In the genomic region with DNA sequence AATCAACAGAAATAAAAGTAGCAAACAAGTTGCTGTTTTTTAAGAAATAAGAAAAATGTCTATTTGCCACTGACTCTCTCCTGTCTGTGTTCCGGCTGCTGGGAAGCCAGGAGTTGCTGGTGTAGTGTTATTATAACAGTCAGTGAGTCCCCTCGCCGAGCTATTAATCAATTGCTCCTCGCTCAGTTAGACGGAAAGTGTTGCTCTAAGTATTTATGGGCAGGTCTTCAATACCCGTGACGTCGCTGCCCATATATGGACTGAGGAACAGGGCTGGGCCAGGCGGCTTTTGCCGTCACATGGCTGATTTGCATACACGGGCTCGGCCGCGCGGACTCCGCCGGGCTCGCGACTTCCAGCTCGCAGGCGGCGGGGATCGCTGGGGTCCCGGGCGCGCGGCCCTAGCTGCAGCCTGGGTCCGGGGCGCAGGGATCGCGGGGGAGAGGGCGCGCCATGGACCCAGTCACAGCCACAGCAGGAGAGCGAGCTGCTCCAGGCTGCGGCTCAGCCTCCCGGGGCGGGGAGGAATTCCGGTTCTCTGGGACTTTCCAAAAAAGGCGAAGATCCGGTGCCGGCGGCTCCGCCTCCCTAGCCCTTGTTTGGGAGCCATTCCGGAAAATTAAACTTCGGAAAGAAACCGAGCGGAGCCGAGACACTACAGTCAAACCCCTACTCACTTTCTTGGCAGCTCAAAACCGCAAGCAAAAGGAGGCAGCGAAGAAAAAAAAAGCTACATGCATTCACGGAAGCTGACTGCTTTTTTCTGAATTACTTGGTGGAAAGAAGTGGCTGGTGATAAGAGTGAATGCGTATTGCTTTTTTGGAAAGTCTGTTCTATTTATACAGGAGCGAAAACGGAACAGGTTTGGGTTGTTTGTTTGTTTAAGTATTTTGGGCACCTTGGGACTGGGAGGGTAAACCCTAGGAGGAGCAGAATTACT, we compare ENCODE assay signal across 1 cellular context.
TF ChIP-seq lines count a peak whose summit lies in the region.

A gene (minus strand): TSS at position 188 of the 941 bp plus-strand sequence. CDS start 337 bp downstream, outside the sequence.

TF ChIP-seq in K562, 482 proteins besides CTCF, POLR2A, EP300 and RAD21 (continued from another document and continues in another):
- TF ChIP-seq, protein P1, sequence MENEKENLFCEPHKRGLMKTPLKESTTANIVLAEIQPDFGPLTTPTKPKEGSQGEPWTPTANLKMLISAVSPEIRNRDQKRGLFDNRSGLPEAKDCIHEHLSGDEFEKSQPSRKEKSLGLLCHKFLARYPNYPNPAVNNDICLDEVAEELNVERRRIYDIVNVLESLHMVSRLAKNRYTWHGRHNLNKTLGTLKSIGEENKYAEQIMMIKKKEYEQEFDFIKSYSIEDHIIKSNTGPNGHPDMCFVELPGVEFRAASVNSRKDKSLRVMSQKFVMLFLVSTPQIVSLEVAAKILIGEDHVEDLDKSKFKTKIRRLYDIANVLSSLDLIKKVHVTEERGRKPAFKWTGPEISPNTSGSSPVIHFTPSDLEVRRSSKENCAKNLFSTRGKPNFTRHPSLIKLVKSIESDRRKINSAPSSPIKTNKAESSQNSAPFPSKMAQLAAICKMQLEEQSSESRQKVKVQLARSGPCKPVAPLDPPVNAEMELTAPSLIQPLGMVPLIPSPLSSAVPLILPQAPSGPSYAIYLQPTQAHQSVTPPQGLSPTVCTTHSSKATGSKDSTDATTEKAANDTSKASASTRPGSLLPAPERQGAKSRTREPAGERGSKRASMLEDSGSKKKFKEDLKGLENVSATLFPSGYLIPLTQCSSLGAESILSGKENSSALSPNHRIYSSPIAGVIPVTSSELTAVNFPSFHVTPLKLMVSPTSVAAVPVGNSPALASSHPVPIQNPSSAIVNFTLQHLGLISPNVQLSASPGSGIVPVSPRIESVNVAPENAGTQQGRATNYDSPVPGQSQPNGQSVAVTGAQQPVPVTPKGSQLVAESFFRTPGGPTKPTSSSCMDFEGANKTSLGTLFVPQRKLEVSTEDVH (IDR thresholded peaks at IDR 0.05; ENCODE audit: low read depth, partially characterized antibody) = no peak
- TF ChIP-seq SIRT6 (IDR thresholded peaks at IDR 0.05; ENCODE audit: low read depth, low read length) (no peak), PML (IDR thresholded peaks at IDR 0.05; ENCODE audit: low read length) (no peak; the same call in 1 of the 2 replicates), PPARD (CRISPR knock-in tag; IDR thresholded peaks at IDR 0.05) (no peak), ZNF24 (IDR thresholded peaks at IDR 0.05) (no peak), TCF3 (CRISPR knock-in tag; IDR thresholded peaks at IDR 0.05) (no peak; the same call in 1 of the 2 replicates), FOXJ3 (CRISPR knock-in tag; IDR thresholded peaks at IDR 0.05) (no peak), GATA2 (CRISPR knock-in tag; IDR thresholded peaks at IDR 0.05) (no peak), BHLHE40 (IDR thresholded peaks at IDR 0.05; ENCODE audit: low read length) (peak; percentile 58), ZKSCAN3 (CRISPR knock-in tag; IDR thresholded peaks at IDR 0.05) (no peak), PCBP1 (IDR thresholded peaks at IDR 0.05; ENCODE audit: low read depth, low read length, poor library complexity, severe bottlenecking) (no peak), GABPB1 (CRISPR knock-in tag; IDR thresholded peaks at IDR 0.05) (no peak), CXXC5 (CRISPR knock-in tag; IDR thresholded peaks at IDR 0.05) (peak; percentile 58), POLR2H (tag; IDR thresholded peaks at IDR 0.05; ENCODE audit: low read depth) (no peak), RB1 (IDR thresholded peaks at IDR 0.05; ENCODE audit: low read depth) (peak; percentile 83), ZFX (CRISPR knock-in tag; IDR thresholded peaks at IDR 0.05) (no peak), SREBF1 (IDR thresholded peaks at IDR 0.05; ENCODE audit: borderline replicate concordance, low read depth, low read length) (no peak), SMAD3 (CRISPR knock-in tag; conservative IDR thresholded peaks at IDR 0.05) (no peak), CEBPG (CRISPR knock-in tag; IDR thresholded peaks at IDR 0.05) (no peak), CEBPG (tag; conservative IDR thresholded peaks at IDR 0.05 in 1 of 2, IDR thresholded peaks at IDR 0.05 in 1 of 2) (no peak), ADNP (tag; IDR thresholded peaks at IDR 0.05) (no peak), ZNF696 (CRISPR knock-in tag; conservative IDR thresholded peaks at IDR 0.05) (no peak), SREBF2 (CRISPR knock-in tag; IDR thresholded peaks at IDR 0.05) (no peak), ZBED1 (IDR thresholded peaks at IDR 0.05) (no peak), ZNF778 (CRISPR knock-in tag; IDR thresholded peaks at IDR 0.05) (no peak), ZNF76 (CRISPR knock-in tag; IDR thresholded peaks at IDR 0.05; ENCODE audit: borderline replicate concordance) (no peak), SETDB1 (IDR thresholded peaks at IDR 0.05; ENCODE audit: low read length) (no peak), MAFG (tag; conservative IDR thresholded peaks at IDR 0.05) (no peak), KHSRP (IDR thresholded peaks at IDR 0.05) (no peak), ZNF436 (CRISPR knock-in tag; IDR thresholded peaks at IDR 0.05) (no peak)
- TF ChIP-seq, protein P2, sequence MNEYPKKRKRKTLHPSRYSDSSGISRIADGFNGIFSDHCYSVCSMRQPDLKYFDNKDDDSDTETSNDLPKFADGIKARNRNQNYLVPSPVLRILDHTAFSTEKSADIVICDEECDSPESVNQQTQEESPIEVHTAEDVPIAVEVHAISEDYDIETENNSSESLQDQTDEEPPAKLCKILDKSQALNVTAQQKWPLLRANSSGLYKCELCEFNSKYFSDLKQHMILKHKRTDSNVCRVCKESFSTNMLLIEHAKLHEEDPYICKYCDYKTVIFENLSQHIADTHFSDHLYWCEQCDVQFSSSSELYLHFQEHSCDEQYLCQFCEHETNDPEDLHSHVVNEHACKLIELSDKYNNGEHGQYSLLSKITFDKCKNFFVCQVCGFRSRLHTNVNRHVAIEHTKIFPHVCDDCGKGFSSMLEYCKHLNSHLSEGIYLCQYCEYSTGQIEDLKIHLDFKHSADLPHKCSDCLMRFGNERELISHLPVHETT (CRISPR knock-in tag; conservative IDR thresholded peaks at IDR 0.05 in 1 of 2, IDR thresholded peaks at IDR 0.05 in 1 of 2) = no peak
- TF ChIP-seq, protein P3, sequence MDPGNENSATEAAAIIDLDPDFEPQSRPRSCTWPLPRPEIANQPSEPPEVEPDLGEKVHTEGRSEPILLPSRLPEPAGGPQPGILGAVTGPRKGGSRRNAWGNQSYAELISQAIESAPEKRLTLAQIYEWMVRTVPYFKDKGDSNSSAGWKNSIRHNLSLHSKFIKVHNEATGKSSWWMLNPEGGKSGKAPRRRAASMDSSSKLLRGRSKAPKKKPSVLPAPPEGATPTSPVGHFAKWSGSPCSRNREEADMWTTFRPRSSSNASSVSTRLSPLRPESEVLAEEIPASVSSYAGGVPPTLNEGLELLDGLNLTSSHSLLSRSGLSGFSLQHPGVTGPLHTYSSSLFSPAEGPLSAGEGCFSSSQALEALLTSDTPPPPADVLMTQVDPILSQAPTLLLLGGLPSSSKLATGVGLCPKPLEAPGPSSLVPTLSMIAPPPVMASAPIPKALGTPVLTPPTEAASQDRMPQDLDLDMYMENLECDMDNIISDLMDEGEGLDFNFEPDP (CRISPR knock-in tag; IDR thresholded peaks at IDR 0.05) = no peak
- TF ChIP-seq, protein P4, sequence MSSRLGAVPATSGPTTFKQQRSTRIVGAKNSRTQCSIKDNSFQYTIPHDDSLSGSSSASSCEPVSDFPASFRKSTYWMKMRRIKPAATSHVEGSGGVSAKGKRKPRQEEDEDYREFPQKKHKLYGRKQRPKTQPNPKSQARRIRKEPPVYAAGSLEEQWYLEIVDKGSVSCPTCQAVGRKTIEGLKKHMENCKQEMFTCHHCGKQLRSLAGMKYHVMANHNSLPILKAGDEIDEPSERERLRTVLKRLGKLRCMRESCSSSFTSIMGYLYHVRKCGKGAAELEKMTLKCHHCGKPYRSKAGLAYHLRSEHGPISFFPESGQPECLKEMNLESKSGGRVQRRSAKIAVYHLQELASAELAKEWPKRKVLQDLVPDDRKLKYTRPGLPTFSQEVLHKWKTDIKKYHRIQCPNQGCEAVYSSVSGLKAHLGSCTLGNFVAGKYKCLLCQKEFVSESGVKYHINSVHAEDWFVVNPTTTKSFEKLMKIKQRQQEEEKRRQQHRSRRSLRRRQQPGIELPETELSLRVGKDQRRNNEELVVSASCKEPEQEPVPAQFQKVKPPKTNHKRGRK (tag; IDR thresholded peaks at IDR 0.05) = no peak
- TF ChIP-seq, protein P5, sequence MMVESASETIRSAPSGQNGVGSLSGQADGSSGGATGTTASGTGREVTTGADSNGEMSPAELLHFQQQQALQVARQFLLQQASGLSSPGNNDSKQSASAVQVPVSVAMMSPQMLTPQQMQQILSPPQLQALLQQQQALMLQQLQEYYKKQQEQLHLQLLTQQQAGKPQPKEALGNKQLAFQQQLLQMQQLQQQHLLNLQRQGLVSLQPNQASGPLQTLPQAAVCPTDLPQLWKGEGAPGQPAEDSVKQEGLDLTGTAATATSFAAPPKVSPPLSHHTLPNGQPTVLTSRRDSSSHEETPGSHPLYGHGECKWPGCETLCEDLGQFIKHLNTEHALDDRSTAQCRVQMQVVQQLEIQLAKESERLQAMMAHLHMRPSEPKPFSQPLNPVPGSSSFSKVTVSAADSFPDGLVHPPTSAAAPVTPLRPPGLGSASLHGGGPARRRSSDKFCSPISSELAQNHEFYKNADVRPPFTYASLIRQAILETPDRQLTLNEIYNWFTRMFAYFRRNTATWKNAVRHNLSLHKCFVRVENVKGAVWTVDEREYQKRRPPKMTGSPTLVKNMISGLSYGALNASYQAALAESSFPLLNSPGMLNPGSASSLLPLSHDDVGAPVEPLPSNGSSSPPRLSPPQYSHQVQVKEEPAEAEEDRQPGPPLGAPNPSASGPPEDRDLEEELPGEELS (CRISPR knock-in tag; IDR thresholded peaks at IDR 0.05; ENCODE audit: borderline replicate concordance) = no peak
- TF ChIP-seq, protein P6, sequence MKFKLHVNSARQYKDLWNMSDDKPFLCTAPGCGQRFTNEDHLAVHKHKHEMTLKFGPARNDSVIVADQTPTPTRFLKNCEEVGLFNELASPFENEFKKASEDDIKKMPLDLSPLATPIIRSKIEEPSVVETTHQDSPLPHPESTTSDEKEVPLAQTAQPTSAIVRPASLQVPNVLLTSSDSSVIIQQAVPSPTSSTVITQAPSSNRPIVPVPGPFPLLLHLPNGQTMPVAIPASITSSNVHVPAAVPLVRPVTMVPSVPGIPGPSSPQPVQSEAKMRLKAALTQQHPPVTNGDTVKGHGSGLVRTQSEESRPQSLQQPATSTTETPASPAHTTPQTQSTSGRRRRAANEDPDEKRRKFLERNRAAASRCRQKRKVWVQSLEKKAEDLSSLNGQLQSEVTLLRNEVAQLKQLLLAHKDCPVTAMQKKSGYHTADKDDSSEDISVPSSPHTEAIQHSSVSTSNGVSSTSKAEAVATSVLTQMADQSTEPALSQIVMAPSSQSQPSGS (CRISPR knock-in tag; IDR thresholded peaks at IDR 0.05) = no peak
- TF ChIP-seq, protein P7, sequence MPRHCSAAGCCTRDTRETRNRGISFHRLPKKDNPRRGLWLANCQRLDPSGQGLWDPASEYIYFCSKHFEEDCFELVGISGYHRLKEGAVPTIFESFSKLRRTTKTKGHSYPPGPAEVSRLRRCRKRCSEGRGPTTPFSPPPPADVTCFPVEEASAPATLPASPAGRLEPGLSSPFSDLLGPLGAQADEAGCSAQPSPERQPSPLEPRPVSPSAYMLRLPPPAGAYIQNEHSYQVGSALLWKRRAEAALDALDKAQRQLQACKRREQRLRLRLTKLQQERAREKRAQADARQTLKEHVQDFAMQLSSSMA (CRISPR knock-in tag; IDR thresholded peaks at IDR 0.05) = no peak
- TF ChIP-seq, protein P8, sequence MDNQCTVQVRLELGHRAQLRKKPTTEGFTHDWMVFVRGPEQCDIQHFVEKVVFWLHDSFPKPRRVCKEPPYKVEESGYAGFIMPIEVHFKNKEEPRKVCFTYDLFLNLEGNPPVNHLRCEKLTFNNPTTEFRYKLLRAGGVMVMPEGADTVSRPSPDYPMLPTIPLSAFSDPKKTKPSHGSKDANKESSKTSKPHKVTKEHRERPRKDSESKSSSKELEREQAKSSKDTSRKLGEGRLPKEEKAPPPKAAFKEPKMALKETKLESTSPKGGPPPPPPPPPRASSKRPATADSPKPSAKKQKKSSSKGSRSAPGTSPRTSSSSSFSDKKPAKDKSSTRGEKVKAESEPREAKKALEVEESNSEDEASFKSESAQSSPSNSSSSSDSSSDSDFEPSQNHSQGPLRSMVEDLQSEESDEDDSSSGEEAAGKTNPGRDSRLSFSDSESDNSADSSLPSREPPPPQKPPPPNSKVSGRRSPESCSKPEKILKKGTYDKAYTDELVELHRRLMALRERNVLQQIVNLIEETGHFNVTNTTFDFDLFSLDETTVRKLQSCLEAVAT (IDR thresholded peaks at IDR 0.05) = 0 out of 4 replicates have a peak, but pooled peaks of 1 of the 2 experiments have one; percentile 47
- TF ChIP-seq, protein P9, sequence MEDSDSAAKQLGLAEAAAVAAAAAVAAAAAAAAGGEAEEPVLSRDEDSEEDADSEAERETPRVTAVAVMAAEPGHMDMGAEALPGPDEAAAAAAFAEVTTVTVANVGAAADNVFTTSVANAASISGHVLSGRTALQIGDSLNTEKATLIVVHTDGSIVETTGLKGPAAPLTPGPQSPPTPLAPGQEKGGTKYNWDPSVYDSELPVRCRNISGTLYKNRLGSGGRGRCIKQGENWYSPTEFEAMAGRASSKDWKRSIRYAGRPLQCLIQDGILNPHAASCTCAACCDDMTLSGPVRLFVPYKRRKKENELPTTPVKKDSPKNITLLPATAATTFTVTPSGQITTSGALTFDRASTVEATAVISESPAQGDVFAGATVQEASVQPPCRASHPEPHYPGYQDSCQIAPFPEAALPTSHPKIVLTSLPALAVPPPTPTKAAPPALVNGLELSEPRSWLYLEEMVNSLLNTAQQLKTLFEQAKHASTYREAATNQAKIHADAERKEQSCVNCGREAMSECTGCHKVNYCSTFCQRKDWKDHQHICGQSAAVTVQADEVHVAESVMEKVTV (CRISPR knock-in tag; IDR thresholded peaks at IDR 0.05) = peak; percentile 96
